Comparison of ENCODE assay signal across 1 cellular context in genomic region chr1:40944841-40945430, GRCh38.
A peak's percentile ranks its signal among the peaks of the same experiment; 100 is the strongest.
TF ChIP-seq lines count a peak whose summit lies in the region.

No MANE protein-coding gene starts in this region.

TF ChIP-seq in HepG2, 621 proteins besides CTCF, POLR2A, EP300 and RAD21 (continued from another document and continues in another):
- TF ChIP-seq MNT (IDR thresholded peaks at IDR 0.05) (no peak), ZFP41 (CRISPR knock-in tag; IDR thresholded peaks at IDR 0.05; ENCODE audit: borderline replicate concordance) (no peak), ETV5 (CRISPR knock-in tag; IDR thresholded peaks at IDR 0.05; ENCODE audit: borderline replicate concordance) (peak; percentile 64; the same call in 1 of the 2 replicates), BCL6 (CRISPR knock-in tag; IDR thresholded peaks at IDR 0.05) (peak; percentile 90), TFDP1 (CRISPR knock-in tag; IDR thresholded peaks at IDR 0.05; ENCODE audit: borderline replicate concordance) (no peak), KDM1A (CRISPR knock-in tag; IDR thresholded peaks at IDR 0.05) (no peak), AHDC1 (CRISPR knock-in tag; IDR thresholded peaks at IDR 0.05; ENCODE audit: borderline replicate concordance) (0 out of 2 replicates have a peak, but pooled peaks have one; percentile 36), NFYC (CRISPR knock-in tag; IDR thresholded peaks at IDR 0.05) (no peak), BRD4 (CRISPR knock-in tag; IDR thresholded peaks at IDR 0.05) (no peak), HOXA3 (CRISPR knock-in tag; IDR thresholded peaks at IDR 0.05) (peak; percentile 46; the same call in 1 of the 2 replicates), REPIN1 (CRISPR knock-in tag; IDR thresholded peaks at IDR 0.05; ENCODE audit: borderline replicate concordance, low read depth) (no peak), GATAD2A (CRISPR knock-in tag; IDR thresholded peaks at IDR 0.05) (peak; percentile 75), KDM4B (CRISPR knock-in tag; IDR thresholded peaks at IDR 0.05) (0 out of 2 replicates have a peak, but pooled peaks have one; percentile 54), TEF (CRISPR knock-in tag; IDR thresholded peaks at IDR 0.05) (no peak), CSRNP1 (CRISPR knock-in tag; IDR thresholded peaks at IDR 0.05) (no peak), CEBPG (CRISPR knock-in tag; IDR thresholded peaks at IDR 0.05) (0 out of 2 replicates have a peak, but pooled peaks have one; percentile 15), XBP1 (CRISPR knock-in tag; IDR thresholded peaks at IDR 0.05) (no peak), ZNF737 (CRISPR knock-in tag; IDR thresholded peaks at IDR 0.05; ENCODE audit: borderline replicate concordance) (no peak), RFX1 (IDR thresholded peaks at IDR 0.05) (no peak), ONECUT2 (CRISPR knock-in tag; IDR thresholded peaks at IDR 0.05) (no peak), CREB1 (IDR thresholded peaks at IDR 0.05) (no peak), CREB1 (CRISPR knock-in tag; IDR thresholded peaks at IDR 0.05) (peak; percentile 39), MLXIP (CRISPR knock-in tag; IDR thresholded peaks at IDR 0.05; ENCODE audit: borderline replicate concordance) (no peak), DMTF1 (CRISPR knock-in tag; IDR thresholded peaks at IDR 0.05) (no peak), MATR3 (CRISPR knock-in tag; IDR thresholded peaks at IDR 0.05) (no peak), STAG1 (CRISPR knock-in tag; IDR thresholded peaks at IDR 0.05) (no peak), ZNF550 (CRISPR knock-in tag; IDR thresholded peaks at IDR 0.05; ENCODE audit: borderline replicate concordance) (no peak), ARNT2 (CRISPR knock-in tag; IDR thresholded peaks at IDR 0.05; ENCODE audit: low read depth) (no peak), RAD51 (IDR thresholded peaks at IDR 0.05; ENCODE audit: borderline replicate concordance) (no peak), SIX1 (CRISPR knock-in tag; IDR thresholded peaks at IDR 0.05; ENCODE audit: borderline replicate concordance) (no peak), FOXM1 (CRISPR knock-in tag; IDR thresholded peaks at IDR 0.05) (no peak), NFYB (CRISPR knock-in tag; IDR thresholded peaks at IDR 0.05) (no peak), NBN (conservative IDR thresholded peaks at IDR 0.05) (no peak), FOXC1 (CRISPR knock-in tag; IDR thresholded peaks at IDR 0.05; ENCODE audit: borderline replicate concordance) (no peak), BRCA1 (CRISPR knock-in tag; IDR thresholded peaks at IDR 0.05) (no peak), HNF1A (IDR thresholded peaks at IDR 0.05; ENCODE audit: low read depth) (no peak), HNF1A (CRISPR knock-in tag; IDR thresholded peaks at IDR 0.05; ENCODE audit: borderline replicate concordance) (peak; percentile 36; the same call in 1 of the 2 replicates), RNF219 (CRISPR knock-in tag; IDR thresholded peaks at IDR 0.05) (no peak)
